Comparison of ENCODE assay signal across 1 cellular context in the genomic region with DNA sequence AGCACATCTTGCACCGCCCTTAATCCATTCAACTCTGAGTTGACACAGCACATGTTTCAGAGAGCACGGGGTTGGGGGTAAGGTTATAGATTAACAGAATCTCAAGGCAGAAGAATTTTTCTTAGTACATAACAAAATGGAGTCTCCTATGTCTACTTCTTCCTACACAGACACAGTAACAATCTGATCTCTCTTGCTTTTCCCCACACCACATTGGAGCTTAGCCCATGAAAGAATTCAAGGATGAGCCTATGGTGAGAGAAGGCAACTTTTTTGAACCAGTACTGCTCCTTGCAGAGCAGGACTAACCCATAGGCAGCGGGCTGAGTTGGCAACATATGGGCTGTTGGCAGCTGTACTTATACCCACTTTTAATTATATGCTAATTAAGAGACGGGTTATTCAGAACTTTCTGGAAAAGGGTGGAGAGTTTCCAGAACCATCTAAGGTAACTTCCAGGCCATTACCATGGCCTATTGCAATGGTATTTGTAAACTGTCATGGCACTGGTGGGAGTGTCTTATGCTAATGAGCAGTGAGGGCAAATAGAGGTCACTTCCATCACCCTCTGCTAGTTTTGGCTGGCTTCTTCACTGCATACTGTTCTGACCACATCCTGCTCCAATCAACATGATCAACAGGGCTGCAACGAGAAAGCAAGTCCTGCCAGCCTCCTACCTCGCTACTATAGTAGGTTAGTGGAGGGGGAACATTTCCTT.
TF ChIP-seq lines count a peak whose summit lies in the region.
"Not testable (repeated sequence)": the region's sequence is repeated elsewhere in the genome, so short reads cannot be mapped to it uniquely, and the experiment has no call there.

No MANE protein-coding gene starts in this region.

TF ChIP-seq in K562, 482 proteins besides CTCF, POLR2A, EP300 and RAD21 (continued from another document and continues in another):
- TF ChIP-seq, protein P1, sequence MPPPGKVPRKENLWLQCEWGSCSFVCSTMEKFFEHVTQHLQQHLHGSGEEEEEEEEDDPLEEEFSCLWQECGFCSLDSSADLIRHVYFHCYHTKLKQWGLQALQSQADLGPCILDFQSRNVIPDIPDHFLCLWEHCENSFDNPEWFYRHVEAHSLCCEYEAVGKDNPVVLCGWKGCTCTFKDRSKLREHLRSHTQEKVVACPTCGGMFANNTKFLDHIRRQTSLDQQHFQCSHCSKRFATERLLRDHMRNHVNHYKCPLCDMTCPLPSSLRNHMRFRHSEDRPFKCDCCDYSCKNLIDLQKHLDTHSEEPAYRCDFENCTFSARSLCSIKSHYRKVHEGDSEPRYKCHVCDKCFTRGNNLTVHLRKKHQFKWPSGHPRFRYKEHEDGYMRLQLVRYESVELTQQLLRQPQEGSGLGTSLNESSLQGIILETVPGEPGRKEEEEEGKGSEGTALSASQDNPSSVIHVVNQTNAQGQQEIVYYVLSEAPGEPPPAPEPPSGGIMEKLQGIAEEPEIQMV (tag; conservative IDR thresholded peaks at IDR 0.05; ENCODE audit: low read depth): peak; percentile 50; the same call in 1 of the 2 replicates
- TF ChIP-seq ARID1B (IDR thresholded peaks at IDR 0.05): peak; percentile 37; the same call in 1 of the 2 replicates
- TF ChIP-seq ZNF140 (CRISPR knock-in tag; IDR thresholded peaks at IDR 0.05): peak; percentile 82; the same call in 1 of the 2 replicates
- TF ChIP-seq RFX7 (CRISPR knock-in tag; IDR thresholded peaks at IDR 0.05): peak; percentile 88
- 0 out of 2 replicates have a peak, but pooled peaks have one; percentile 46 for TF ChIP-seq MTA3 (IDR thresholded peaks at IDR 0.05; ENCODE audit: borderline replicate concordance)
- TF ChIP-seq FOXK2 (conservative IDR thresholded peaks at IDR 0.05 in 1 of 2, IDR thresholded peaks at IDR 0.05 in 1 of 2; ENCODE audit: low read depth in 2 of 2): peak in 1 of 2 experiments; percentile 58; a peak in 3 of 4 replicates
- TF ChIP-seq ELF4 (CRISPR knock-in tag; IDR thresholded peaks at IDR 0.05): peak; percentile 82; the same call in 1 of the 2 replicates
- peak; percentile 51; the same call in 1 of the 2 replicates for TF ChIP-seq CEBPG (CRISPR knock-in tag; IDR thresholded peaks at IDR 0.05)
- not testable (repeated sequence) for TF ChIP-seq CEBPG (tag; conservative IDR thresholded peaks at IDR 0.05 in 1 of 2, IDR thresholded peaks at IDR 0.05 in 1 of 2); NR2C2 (CRISPR knock-in tag; IDR thresholded peaks at IDR 0.05); TEAD4 (CRISPR knock-in tag; IDR thresholded peaks at IDR 0.05; ENCODE audit: borderline replicate concordance)
- TF ChIP-seq MYC (IDR thresholded peaks at IDR 0.05; ENCODE audit: low read depth, low read length): peak; percentile 43
- peak; percentile 89; the same call in 1 of the 2 replicates for TF ChIP-seq MYC (CRISPR knock-in tag; IDR thresholded peaks at IDR 0.05; ENCODE audit: borderline replicate concordance, low read depth)
- TF ChIP-seq RNF2 (IDR thresholded peaks at IDR 0.05): peak; percentile 96
- TF ChIP-seq SMAD3 (CRISPR knock-in tag; conservative IDR thresholded peaks at IDR 0.05): peak; percentile 96
- TF ChIP-seq PHTF2 (CRISPR knock-in tag; IDR thresholded peaks at IDR 0.05): peak; percentile 87
- TF ChIP-seq SMARCE1 (IDR thresholded peaks at IDR 0.05): peak; percentile 61
- peak in 1 of 3 experiments; percentile 78 for TF ChIP-seq YY1 (IDR thresholded peaks at IDR 0.05; ENCODE audit: borderline replicate concordance in 1 of 3, control insufficient read depth in 1 of 3, extremely low read depth in 1 of 3, insufficient read depth in 3 of 3, insufficient read length in 1 of 3, insufficient replicate concordance in 2 of 3, low read depth in 1 of 3, low read length in 2 of 3)
- peak; percentile 93 for TF ChIP-seq E2F3 (CRISPR knock-in tag; IDR thresholded peaks at IDR 0.05)
- peak; percentile 99 for TF ChIP-seq ESRRA (IDR thresholded peaks at IDR 0.05; ENCODE audit: borderline replicate concordance, low read depth)
- peak; percentile 88 for TF ChIP-seq IFI16 (CRISPR knock-in tag; IDR thresholded peaks at IDR 0.05)
- TF ChIP-seq HMG20A (CRISPR knock-in tag; conservative IDR thresholded peaks at IDR 0.05): 0 out of 2 replicates have a peak, but pooled peaks have one; percentile 76
- TF ChIP-seq, protein P2, sequence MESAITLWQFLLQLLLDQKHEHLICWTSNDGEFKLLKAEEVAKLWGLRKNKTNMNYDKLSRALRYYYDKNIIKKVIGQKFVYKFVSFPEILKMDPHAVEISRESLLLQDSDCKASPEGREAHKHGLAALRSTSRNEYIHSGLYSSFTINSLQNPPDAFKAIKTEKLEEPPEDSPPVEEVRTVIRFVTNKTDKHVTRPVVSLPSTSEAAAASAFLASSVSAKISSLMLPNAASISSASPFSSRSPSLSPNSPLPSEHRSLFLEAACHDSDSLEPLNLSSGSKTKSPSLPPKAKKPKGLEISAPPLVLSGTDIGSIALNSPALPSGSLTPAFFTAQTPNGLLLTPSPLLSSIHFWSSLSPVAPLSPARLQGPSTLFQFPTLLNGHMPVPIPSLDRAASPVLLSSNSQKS (CRISPR knock-in tag; IDR thresholded peaks at IDR 0.05): peak; percentile 92
- TF ChIP-seq ZSCAN32 (CRISPR knock-in tag; IDR thresholded peaks at IDR 0.05): peak; percentile 86
- TF ChIP-seq NFIC (IDR thresholded peaks at IDR 0.05): peak; percentile 28; the same call in 1 of the 2 replicates
- TF ChIP-seq ZNF507 (tag; conservative IDR thresholded peaks at IDR 0.05): peak; percentile 58; the same call in 1 of the 2 replicates
- TF ChIP-seq NR4A1 (CRISPR knock-in tag; IDR thresholded peaks at IDR 0.05): peak; percentile 96; the same call in 1 of the 2 replicates
- peak; percentile 99 for TF ChIP-seq NR4A1 (tag; IDR thresholded peaks at IDR 0.05)
- TF ChIP-seq ZNF79 (CRISPR knock-in tag; IDR thresholded peaks at IDR 0.05; ENCODE audit: low read depth): peak; percentile 97
- TF ChIP-seq ETS2 (tag; IDR thresholded peaks at IDR 0.05; ENCODE audit: borderline replicate concordance, poor library complexity, severe bottlenecking): peak; percentile 37
- peak in 1 of 2 experiments; percentile 85; a peak in 2 of 4 replicates for TF ChIP-seq MAZ (CRISPR knock-in tag; conservative IDR thresholded peaks at IDR 0.05 in 1 of 2, IDR thresholded peaks at IDR 0.05 in 1 of 2)
- TF ChIP-seq ZFP1 (CRISPR knock-in tag; IDR thresholded peaks at IDR 0.05): peak; percentile 87
- TF ChIP-seq OTX1 (CRISPR knock-in tag; IDR thresholded peaks at IDR 0.05): peak; percentile 93
- TF ChIP-seq ARNT (IDR thresholded peaks at IDR 0.05): peak in 1 of 2 experiments; percentile 80; a peak in 1 of 4 replicates
- TF ChIP-seq ZNF23 (CRISPR knock-in tag; IDR thresholded peaks at IDR 0.05): peak; percentile 80
- TF ChIP-seq CREM (IDR thresholded peaks at IDR 0.05; ENCODE audit: low read depth): peak; percentile 69; the same call in 1 of the 2 replicates
- TF ChIP-seq, protein P3, sequence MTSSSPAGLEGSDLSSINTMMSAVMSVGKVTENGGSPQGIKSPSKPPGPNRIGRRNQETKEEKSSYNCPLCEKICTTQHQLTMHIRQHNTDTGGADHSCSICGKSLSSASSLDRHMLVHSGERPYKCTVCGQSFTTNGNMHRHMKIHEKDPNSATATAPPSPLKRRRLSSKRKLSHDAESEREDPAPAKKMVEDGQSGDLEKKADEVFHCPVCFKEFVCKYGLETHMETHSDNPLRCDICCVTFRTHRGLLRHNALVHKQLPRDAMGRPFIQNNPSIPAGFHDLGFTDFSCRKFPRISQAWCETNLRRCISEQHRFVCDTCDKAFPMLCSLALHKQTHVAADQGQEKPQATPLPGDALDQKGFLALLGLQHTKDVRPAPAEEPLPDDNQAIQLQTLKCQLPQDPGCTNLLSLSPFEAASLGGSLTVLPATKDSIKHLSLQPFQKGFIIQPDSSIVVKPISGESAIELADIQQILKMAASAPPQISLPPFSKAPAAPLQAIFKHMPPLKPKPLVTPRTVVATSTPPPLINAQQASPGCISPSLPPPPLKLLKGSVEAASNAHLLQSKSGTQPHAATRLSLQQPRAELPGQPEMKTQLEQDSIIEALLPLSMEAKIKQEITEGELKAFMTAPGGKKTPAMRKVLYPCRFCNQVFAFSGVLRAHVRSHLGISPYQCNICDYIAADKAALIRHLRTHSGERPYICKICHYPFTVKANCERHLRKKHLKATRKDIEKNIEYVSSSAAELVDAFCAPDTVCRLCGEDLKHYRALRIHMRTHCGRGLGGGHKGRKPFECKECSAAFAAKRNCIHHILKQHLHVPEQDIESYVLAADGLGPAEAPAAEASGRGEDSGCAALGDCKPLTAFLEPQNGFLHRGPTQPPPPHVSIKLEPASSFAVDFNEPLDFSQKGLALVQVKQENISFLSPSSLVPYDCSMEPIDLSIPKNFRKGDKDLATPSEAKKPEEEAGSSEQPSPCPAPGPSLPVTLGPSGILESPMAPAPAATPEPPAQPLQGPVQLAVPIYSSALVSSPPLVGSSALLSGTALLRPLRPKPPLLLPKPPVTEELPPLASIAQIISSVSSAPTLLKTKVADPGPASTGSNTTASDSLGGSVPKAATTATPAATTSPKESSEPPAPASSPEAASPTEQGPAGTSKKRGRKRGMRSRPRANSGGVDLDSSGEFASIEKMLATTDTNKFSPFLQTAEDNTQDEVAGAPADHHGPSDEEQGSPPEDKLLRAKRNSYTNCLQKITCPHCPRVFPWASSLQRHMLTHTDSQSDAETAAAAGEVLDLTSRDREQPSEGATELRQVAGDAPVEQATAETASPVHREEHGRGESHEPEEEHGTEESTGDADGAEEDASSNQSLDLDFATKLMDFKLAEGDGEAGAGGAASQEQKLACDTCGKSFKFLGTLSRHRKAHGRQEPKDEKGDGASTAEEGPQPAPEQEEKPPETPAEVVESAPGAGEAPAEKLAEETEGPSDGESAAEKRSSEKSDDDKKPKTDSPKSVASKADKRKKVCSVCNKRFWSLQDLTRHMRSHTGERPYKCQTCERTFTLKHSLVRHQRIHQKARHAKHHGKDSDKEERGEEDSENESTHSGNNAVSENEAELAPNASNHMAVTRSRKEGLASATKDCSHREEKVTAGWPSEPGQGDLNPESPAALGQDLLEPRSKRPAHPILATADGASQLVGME (CRISPR knock-in tag; IDR thresholded peaks at IDR 0.05): peak; percentile 99
- TF ChIP-seq KLF1 (tag; IDR thresholded peaks at IDR 0.05): peak; percentile 69; the same call in 1 of the 2 replicates
- peak; percentile 92; the same call in 1 of the 2 replicates for TF ChIP-seq ZNF445 (CRISPR knock-in tag; IDR thresholded peaks at IDR 0.05; ENCODE audit: low read depth)
- peak; percentile 95 for TF ChIP-seq PTRF (tag; IDR thresholded peaks at IDR 0.05)
- TF ChIP-seq ZNF589 (CRISPR knock-in tag; IDR thresholded peaks at IDR 0.05; ENCODE audit: low read depth): peak; percentile 98
- peak; percentile 55 for TF ChIP-seq POLR2AphosphoS5 (IDR thresholded peaks at IDR 0.05; ENCODE audit: control insufficient read depth, insufficient read depth, low read depth, low read length)
- peak; percentile 94 for TF ChIP-seq MECOM (CRISPR knock-in tag; IDR thresholded peaks at IDR 0.05)
- peak; percentile 63; the same call in 1 of the 2 replicates for TF ChIP-seq GABPA (tag; conservative IDR thresholded peaks at IDR 0.05; ENCODE audit: low read depth)
- TF ChIP-seq, protein P4, sequence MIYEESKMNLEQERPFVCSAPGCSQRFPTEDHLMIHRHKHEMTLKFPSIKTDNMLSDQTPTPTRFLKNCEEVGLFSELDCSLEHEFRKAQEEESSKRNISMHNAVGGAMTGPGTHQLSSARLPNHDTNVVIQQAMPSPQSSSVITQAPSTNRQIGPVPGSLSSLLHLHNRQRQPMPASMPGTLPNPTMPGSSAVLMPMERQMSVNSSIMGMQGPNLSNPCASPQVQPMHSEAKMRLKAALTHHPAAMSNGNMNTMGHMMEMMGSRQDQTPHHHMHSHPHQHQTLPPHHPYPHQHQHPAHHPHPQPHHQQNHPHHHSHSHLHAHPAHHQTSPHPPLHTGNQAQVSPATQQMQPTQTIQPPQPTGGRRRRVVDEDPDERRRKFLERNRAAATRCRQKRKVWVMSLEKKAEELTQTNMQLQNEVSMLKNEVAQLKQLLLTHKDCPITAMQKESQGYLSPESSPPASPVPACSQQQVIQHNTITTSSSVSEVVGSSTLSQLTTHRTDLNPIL (CRISPR knock-in tag; IDR thresholded peaks at IDR 0.05): peak; percentile 97
- peak; percentile 97 for TF ChIP-seq PYGO2 (tag; IDR thresholded peaks at IDR 0.05)
- TF ChIP-seq NCOA1 (IDR thresholded peaks at IDR 0.05; ENCODE audit: low read depth): 0 out of 2 replicates have a peak, but pooled peaks have one; percentile 37
- TF ChIP-seq LCOR (CRISPR knock-in tag; IDR thresholded peaks at IDR 0.05): peak; percentile 65; the same call in 1 of the 2 replicates
- TF ChIP-seq, protein P5, sequence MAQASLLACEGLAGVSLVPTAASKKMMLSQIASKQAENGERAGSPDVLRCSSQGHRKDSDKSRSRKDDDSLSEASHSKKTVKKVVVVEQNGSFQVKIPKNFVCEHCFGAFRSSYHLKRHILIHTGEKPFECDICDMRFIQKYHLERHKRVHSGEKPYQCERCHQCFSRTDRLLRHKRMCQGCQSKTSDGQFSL (CRISPR knock-in tag; IDR thresholded peaks at IDR 0.05): not testable (repeated sequence)
- TF ChIP-seq, protein P5 (tag; IDR thresholded peaks at IDR 0.05): peak in 1 of 2 experiments; percentile 98; a peak in 2 of 4 replicates
- TF ChIP-seq ZNF444 (CRISPR knock-in tag; IDR thresholded peaks at IDR 0.05): peak; percentile 90
- TF ChIP-seq, protein P6, sequence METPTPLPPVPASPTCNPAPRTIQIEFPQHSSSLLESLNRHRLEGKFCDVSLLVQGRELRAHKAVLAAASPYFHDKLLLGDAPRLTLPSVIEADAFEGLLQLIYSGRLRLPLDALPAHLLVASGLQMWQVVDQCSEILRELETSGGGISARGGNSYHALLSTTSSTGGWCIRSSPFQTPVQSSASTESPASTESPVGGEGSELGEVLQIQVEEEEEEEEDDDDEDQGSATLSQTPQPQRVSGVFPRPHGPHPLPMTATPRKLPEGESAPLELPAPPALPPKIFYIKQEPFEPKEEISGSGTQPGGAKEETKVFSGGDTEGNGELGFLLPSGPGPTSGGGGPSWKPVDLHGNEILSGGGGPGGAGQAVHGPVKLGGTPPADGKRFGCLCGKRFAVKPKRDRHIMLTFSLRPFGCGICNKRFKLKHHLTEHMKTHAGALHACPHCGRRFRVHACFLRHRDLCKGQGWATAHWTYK (CRISPR knock-in tag; IDR thresholded peaks at IDR 0.05): peak; percentile 98
- peak; percentile 62; the same call in 1 of the 2 replicates for TF ChIP-seq NR2C2 (tag; IDR thresholded peaks at IDR 0.05)
- peak; percentile 57 for TF ChIP-seq TEAD4 (IDR thresholded peaks at IDR 0.05; ENCODE audit: low read length)
- TF ChIP-seq ZNF584 (CRISPR knock-in tag; IDR thresholded peaks at IDR 0.05; ENCODE audit: low read depth): peak; percentile 91
- TF ChIP-seq, protein P7, sequence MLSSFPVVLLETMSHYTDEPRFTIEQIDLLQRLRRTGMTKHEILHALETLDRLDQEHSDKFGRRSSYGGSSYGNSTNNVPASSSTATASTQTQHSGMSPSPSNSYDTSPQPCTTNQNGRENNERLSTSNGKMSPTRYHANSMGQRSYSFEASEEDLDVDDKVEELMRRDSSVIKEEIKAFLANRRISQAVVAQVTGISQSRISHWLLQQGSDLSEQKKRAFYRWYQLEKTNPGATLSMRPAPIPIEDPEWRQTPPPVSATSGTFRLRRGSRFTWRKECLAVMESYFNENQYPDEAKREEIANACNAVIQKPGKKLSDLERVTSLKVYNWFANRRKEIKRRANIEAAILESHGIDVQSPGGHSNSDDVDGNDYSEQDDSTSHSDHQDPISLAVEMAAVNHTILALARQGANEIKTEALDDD (IDR thresholded peaks at IDR 0.05): peak; percentile 80; the same call in 1 of the 2 replicates
- TF ChIP-seq TEAD2 (tag; IDR thresholded peaks at IDR 0.05): peak; percentile 84; the same call in 1 of the 2 replicates
